In the genomic region with DNA sequence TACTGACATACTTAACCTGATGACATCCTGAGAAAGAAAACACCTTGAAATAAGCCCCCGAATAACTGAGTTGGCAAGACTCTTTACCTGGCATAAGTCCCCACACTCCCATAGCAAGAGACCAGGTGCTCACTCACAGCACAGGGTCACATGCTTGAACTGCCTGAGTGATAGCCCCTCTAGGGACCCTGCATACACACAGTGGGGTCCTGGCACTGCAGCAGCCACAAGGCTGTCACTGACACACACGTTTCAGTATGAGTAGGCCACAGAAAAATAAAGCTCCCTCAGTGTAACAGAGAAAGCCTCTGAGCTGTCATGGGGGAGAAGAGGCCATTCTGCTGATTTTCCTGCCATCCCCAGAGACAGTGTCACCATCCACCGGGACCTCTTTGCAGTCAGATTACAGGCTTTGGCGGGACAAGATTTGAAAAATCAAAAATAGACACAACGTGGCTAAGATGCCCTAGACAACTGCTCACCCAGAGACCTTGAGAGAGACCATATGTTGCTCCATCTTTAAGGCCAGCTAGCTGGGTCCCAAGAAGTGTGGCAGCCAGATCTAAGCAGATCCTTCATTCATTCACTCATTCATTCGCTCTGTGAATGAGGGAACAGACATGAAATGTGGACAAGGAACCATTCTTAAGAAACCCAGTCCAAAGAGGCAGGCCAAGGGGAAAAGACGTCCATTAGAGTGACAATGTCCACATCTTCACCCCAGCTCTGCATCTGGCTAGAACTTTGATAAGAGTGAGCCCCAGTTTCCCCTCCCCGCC, we compare ENCODE assay signal across 1 cellular context.
TF ChIP-seq lines count a peak whose summit lies in the region.

No MANE protein-coding gene starts in this region.

TF ChIP-seq in GM23338, 12 proteins besides CTCF, POLR2A, EP300 and RAD21 (continued from another document):
- TF ChIP-seq, protein P1, sequence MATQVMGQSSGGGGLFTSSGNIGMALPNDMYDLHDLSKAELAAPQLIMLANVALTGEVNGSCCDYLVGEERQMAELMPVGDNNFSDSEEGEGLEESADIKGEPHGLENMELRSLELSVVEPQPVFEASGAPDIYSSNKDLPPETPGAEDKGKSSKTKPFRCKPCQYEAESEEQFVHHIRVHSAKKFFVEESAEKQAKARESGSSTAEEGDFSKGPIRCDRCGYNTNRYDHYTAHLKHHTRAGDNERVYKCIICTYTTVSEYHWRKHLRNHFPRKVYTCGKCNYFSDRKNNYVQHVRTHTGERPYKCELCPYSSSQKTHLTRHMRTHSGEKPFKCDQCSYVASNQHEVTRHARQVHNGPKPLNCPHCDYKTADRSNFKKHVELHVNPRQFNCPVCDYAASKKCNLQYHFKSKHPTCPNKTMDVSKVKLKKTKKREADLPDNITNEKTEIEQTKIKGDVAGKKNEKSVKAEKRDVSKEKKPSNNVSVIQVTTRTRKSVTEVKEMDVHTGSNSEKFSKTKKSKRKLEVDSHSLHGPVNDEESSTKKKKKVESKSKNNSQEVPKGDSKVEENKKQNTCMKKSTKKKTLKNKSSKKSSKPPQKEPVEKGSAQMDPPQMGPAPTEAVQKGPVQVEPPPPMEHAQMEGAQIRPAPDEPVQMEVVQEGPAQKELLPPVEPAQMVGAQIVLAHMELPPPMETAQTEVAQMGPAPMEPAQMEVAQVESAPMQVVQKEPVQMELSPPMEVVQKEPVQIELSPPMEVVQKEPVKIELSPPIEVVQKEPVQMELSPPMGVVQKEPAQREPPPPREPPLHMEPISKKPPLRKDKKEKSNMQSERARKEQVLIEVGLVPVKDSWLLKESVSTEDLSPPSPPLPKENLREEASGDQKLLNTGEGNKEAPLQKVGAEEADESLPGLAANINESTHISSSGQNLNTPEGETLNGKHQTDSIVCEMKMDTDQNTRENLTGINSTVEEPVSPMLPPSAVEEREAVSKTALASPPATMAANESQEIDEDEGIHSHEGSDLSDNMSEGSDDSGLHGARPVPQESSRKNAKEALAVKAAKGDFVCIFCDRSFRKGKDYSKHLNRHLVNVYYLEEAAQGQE (IDR thresholded peaks at IDR 0.05; ENCODE audit: unreplicated experiment): no peak
- no peak for TF ChIP-seq POLR2AphosphoS5 (IDR thresholded peaks at IDR 0.05; ENCODE audit: low read depth)
- TF ChIP-seq ZNF114 (CRISPR knock-in tag; IDR thresholded peaks at IDR 0.05): no peak
- no peak for TF ChIP-seq ZNF331 (CRISPR knock-in tag; IDR thresholded peaks at IDR 0.05; ENCODE audit: low read depth)
- TF ChIP-seq NANOG (IDR thresholded peaks at IDR 0.05; ENCODE audit: borderline replicate concordance): no peak
- TF ChIP-seq CREB1 (CRISPR knock-in tag; IDR thresholded peaks at IDR 0.05; ENCODE audit: low read depth): no peak
- no peak for TF ChIP-seq JUNB (IDR thresholded peaks at IDR 0.05; ENCODE audit: unreplicated experiment)
- TF ChIP-seq ZNF462 (CRISPR knock-in tag; IDR thresholded peaks at IDR 0.05): no peak
- no peak for TF ChIP-seq EZH2phosphoT487 (IDR thresholded peaks at IDR 0.05; ENCODE audit: unreplicated experiment)
- no peak for TF ChIP-seq STAT1 (IDR thresholded peaks at IDR 0.05; ENCODE audit: unreplicated experiment)
